8 cellular contexts compared by ENCODE assay signal in genomic region chr9:96061293-96061987, GRCh38.
DNase-seq lines count a peak whose midpoint lies in the region; ATAC-seq and TF ChIP-seq lines count a peak whose summit lies in the region.

No MANE protein-coding gene starts in this region.

- no peak overlapping the region for H3K4me3 ChIP-seq in foreskin fibroblast (ENCODE audit: low read depth in 1 of 2, low read length in 2 of 2)

- TF ChIP-seq CTCF in foreskin fibroblast (IDR thresholded peaks at IDR 0.05; ENCODE audit: low read depth, low read length) = peak; percentile 40

- no peak for ATAC-seq in GM21576 (IDR thresholded peaks at IDR 0.05; ENCODE audit: unreplicated experiment)

- peak; percentile 32 to 56 for DNase-seq in NCI-H2081 (lab: John Stamatoyannopoulos, UW)
- no peak for DNase-seq in NCI-H2081 treated with DMSO at 0.1 percent for 48 hours (lab: John Stamatoyannopoulos, UW)
- peak; percentile 51 to 64 for DNase-seq in NOMO-1 (lab: John Stamatoyannopoulos, UW; ENCODE audit: unreplicated experiment in 2 of 2)
- DNase-seq in activated T-cell treated with anti-CD3 and anti-CD28 coated beads, Interleukin-2, amount 50 U/mL, for 48 hours = peak; percentile 43 to 52
- DNase-seq in foreskin fibroblast = peak; percentile 24 to 42
- peak; percentile 77 for DNase-seq in pons (ENCODE audit: low spot score)
- no peak for DNase-seq in NCI-H2227 treated with DMSO at 0.1 percent for 48 hours (lab: John Stamatoyannopoulos, UW)

Comparison
In these comparisons a context has a peak if more than half of its experiments do, and no peak if none do; other contexts are left out.
1. DNase-seq: peak in NCI-H2081 (2 of 2), NOMO-1 (2 of 2), activated T-cell treated with anti-CD3 and anti-CD28 coated beads, Interleukin-2, amount 50 U/mL, for 48 hours (2 of 2), foreskin fibroblast (2 of 2) and pons (single experiment); none in NCI-H2081 treated with DMSO at 0.1 percent for 48 hours (single experiment) and NCI-H2227 treated with DMSO at 0.1 percent for 48 hours (single experiment).